Comparison of ENCODE assay signal across 1 cellular context in the genomic region with DNA sequence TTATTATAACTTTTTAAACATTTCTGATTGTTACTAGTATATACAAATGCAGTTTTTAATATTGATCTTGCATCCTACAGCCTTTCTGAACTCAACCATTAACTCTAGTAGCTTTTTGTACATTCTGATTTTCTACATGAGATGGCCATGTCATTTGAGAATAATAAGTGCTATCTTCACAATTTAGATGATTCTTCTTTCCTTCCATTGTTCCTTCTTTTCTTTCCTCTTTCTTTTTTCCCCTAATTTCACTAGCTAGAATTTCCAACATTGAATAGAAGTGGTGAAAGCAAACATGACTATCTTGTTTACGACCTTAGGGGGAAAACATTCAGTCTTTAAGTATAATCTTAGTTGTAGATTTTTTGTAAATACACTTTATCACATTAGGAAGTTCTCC.
TF ChIP-seq lines count a peak whose summit lies in the region.

No MANE protein-coding gene starts in this region.

TF ChIP-seq in K562, 482 proteins besides CTCF, POLR2A, EP300 and RAD21 (continued from another document):
- TF ChIP-seq, protein P1, sequence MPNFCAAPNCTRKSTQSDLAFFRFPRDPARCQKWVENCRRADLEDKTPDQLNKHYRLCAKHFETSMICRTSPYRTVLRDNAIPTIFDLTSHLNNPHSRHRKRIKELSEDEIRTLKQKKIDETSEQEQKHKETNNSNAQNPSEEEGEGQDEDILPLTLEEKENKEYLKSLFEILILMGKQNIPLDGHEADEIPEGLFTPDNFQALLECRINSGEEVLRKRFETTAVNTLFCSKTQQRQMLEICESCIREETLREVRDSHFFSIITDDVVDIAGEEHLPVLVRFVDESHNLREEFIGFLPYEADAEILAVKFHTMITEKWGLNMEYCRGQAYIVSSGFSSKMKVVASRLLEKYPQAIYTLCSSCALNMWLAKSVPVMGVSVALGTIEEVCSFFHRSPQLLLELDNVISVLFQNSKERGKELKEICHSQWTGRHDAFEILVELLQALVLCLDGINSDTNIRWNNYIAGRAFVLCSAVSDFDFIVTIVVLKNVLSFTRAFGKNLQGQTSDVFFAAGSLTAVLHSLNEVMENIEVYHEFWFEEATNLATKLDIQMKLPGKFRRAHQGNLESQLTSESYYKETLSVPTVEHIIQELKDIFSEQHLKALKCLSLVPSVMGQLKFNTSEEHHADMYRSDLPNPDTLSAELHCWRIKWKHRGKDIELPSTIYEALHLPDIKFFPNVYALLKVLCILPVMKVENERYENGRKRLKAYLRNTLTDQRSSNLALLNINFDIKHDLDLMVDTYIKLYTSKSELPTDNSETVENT (CRISPR knock-in tag; IDR thresholded peaks at IDR 0.05): no peak
- TF ChIP-seq ZNF583 (CRISPR knock-in tag; IDR thresholded peaks at IDR 0.05) (no peak), CBX5 (IDR thresholded peaks at IDR 0.05; ENCODE audit: borderline replicate concordance, low read depth) (no peak), SAFB (IDR thresholded peaks at IDR 0.05; ENCODE audit: borderline replicate concordance, low read depth, low read length) (no peak), ETV1 (tag; conservative IDR thresholded peaks at IDR 0.05; ENCODE audit: low read depth) (no peak), RAD51 (IDR thresholded peaks at IDR 0.05; ENCODE audit: borderline replicate concordance, low read depth) (no peak), FOXM1 (IDR thresholded peaks at IDR 0.05; ENCODE audit: low read depth) (no peak), FOXM1 (CRISPR knock-in tag; IDR thresholded peaks at IDR 0.05; ENCODE audit: low read depth) (no peak), MNT (conservative IDR thresholded peaks at IDR 0.05) (0 out of 4 replicates have a peak, but pooled peaks of 1 of the 2 experiments have one; percentile 23), POLR2AphosphoS5 (IDR thresholded peaks at IDR 0.05; ENCODE audit: control insufficient read depth, insufficient read depth, low read depth, low read length) (0 out of 2 replicates have a peak, but pooled peaks have one; percentile 34), HDAC8 (tag; IDR thresholded peaks at IDR 0.05) (no peak), ILK (tag; IDR thresholded peaks at IDR 0.05; ENCODE audit: borderline replicate concordance, low read depth) (no peak), GTF2A2 (tag; IDR thresholded peaks at IDR 0.05) (no peak), MLLT1 (IDR thresholded peaks at IDR 0.05) (peak in 1 of 2 experiments; percentile 46; a peak in 1 of 4 replicates), SOX6 (IDR thresholded peaks at IDR 0.05) (no peak), BCLAF1 (IDR thresholded peaks at IDR 0.05; ENCODE audit: borderline replicate concordance in 1 of 2, control insufficient read depth in 1 of 2, low read depth in 2 of 2, low read length in 1 of 2) (0 out of 4 replicates have a peak, but pooled peaks of 1 of the 2 experiments have one; percentile 30), ETV6 (IDR thresholded peaks at IDR 0.05; ENCODE audit: borderline replicate concordance in 1 of 2, low read depth in 2 of 2, low read length in 1 of 2) (no peak), ETV6 (CRISPR knock-in tag; IDR thresholded peaks at IDR 0.05; ENCODE audit: borderline replicate concordance) (no peak), ZNF778 (CRISPR knock-in tag; IDR thresholded peaks at IDR 0.05) (no peak), THRA (IDR thresholded peaks at IDR 0.05) (0 out of 2 replicates have a peak, but pooled peaks have one; percentile 32), CBX2 (IDR thresholded peaks at IDR 0.05; ENCODE audit: insufficient read depth, low read length, poor library complexity, severe bottlenecking) (no peak), ZNF436 (CRISPR knock-in tag; IDR thresholded peaks at IDR 0.05) (no peak), STAT5B (CRISPR knock-in tag; IDR thresholded peaks at IDR 0.05) (no peak), TAF9B (IDR thresholded peaks at IDR 0.05; ENCODE audit: partially characterized antibody) (peak; percentile 22), SUPT5H (IDR thresholded peaks at IDR 0.05) (peak; percentile 72; the same call in 1 of the 2 replicates), PHTF2 (CRISPR knock-in tag; IDR thresholded peaks at IDR 0.05) (0 out of 2 replicates have a peak, but pooled peaks have one; percentile 34), ZNF217 (CRISPR knock-in tag; IDR thresholded peaks at IDR 0.05) (no peak), STAT5A (IDR thresholded peaks at IDR 0.05; ENCODE audit: borderline replicate concordance, low read length) (no peak), TCF7L2 (IDR thresholded peaks at IDR 0.05; ENCODE audit: low read depth, low read length) (no peak), THRAP3 (IDR thresholded peaks at IDR 0.05; ENCODE audit: borderline replicate concordance) (peak; percentile 53; the same call in 1 of the 2 replicates)
- TF ChIP-seq, protein P2, sequence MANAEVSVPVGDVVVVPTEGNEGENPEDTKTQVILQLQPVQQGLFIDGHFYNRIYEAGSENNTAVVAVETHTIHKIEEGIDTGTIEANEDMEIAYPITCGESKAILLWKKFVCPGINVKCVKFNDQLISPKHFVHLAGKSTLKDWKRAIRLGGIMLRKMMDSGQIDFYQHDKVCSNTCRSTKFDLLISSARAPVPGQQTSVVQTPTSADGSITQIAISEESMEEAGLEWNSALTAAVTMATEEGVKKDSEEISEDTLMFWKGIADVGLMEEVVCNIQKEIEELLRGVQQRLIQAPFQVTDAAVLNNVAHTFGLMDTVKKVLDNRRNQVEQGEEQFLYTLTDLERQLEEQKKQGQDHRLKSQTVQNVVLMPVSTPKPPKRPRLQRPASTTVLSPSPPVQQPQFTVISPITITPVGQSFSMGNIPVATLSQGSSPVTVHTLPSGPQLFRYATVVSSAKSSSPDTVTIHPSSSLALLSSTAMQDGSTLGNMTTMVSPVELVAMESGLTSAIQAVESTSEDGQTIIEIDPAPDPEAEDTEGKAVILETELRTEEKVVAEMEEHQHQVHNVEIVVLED (CRISPR knock-in tag; IDR thresholded peaks at IDR 0.05): no peak
- TF ChIP-seq, protein P3, sequence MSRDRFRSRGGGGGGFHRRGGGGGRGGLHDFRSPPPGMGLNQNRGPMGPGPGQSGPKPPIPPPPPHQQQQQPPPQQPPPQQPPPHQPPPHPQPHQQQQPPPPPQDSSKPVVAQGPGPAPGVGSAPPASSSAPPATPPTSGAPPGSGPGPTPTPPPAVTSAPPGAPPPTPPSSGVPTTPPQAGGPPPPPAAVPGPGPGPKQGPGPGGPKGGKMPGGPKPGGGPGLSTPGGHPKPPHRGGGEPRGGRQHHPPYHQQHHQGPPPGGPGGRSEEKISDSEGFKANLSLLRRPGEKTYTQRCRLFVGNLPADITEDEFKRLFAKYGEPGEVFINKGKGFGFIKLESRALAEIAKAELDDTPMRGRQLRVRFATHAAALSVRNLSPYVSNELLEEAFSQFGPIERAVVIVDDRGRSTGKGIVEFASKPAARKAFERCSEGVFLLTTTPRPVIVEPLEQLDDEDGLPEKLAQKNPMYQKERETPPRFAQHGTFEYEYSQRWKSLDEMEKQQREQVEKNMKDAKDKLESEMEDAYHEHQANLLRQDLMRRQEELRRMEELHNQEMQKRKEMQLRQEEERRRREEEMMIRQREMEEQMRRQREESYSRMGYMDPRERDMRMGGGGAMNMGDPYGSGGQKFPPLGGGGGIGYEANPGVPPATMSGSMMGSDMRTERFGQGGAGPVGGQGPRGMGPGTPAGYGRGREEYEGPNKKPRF (IDR thresholded peaks at IDR 0.05; ENCODE audit: low read depth, low read length): no peak
- TF ChIP-seq, protein P4, sequence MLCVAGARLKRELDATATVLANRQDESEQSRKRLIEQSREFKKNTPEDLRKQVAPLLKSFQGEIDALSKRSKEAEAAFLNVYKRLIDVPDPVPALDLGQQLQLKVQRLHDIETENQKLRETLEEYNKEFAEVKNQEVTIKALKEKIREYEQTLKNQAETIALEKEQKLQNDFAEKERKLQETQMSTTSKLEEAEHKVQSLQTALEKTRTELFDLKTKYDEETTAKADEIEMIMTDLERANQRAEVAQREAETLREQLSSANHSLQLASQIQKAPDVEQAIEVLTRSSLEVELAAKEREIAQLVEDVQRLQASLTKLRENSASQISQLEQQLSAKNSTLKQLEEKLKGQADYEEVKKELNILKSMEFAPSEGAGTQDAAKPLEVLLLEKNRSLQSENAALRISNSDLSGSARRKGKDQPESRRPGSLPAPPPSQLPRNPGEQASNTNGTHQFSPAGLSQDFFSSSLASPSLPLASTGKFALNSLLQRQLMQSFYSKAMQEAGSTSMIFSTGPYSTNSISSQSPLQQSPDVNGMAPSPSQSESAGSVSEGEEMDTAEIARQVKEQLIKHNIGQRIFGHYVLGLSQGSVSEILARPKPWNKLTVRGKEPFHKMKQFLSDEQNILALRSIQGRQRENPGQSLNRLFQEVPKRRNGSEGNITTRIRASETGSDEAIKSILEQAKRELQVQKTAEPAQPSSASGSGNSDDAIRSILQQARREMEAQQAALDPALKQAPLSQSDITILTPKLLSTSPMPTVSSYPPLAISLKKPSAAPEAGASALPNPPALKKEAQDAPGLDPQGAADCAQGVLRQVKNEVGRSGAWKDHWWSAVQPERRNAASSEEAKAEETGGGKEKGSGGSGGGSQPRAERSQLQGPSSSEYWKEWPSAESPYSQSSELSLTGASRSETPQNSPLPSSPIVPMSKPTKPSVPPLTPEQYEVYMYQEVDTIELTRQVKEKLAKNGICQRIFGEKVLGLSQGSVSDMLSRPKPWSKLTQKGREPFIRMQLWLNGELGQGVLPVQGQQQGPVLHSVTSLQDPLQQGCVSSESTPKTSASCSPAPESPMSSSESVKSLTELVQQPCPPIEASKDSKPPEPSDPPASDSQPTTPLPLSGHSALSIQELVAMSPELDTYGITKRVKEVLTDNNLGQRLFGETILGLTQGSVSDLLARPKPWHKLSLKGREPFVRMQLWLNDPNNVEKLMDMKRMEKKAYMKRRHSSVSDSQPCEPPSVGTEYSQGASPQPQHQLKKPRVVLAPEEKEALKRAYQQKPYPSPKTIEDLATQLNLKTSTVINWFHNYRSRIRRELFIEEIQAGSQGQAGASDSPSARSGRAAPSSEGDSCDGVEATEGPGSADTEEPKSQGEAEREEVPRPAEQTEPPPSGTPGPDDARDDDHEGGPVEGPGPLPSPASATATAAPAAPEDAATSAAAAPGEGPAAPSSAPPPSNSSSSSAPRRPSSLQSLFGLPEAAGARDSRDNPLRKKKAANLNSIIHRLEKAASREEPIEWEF (CRISPR knock-in tag; IDR thresholded peaks at IDR 0.05): no peak
